Comparison of ENCODE assay signal across 17 cellular contexts in the genomic region with DNA sequence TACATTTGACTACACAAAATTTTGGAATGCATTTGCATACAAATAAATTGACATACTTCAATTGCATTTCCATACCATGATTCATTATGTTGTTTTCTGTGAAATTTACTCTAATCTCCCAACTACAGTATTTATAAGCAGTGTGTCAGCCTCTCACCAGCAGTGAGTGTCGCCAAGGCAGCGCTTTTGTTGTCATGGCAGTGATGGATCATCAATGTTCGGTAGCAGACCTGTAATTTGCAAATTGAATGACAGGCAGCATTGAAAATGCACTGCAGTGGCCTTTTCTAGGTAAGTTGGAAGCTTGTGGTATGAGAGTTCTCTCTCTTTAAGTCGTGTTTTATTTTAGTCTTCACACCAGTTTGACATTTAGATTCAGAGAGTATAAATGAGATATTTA.
"Had no signal": no experiment of that assay in that cellular context is flagged by ENCODE, and none has a peak within 500 bp of the region (broad histone marks: within the 10 kb centered on the region; RNA-seq: fewer than 3 reads in every experiment).

No MANE protein-coding gene starts in this region.

- DNase-seq: activated CD4-positive, alpha-beta T cell treated with anti-CD3 and anti-CD28 coated beads, Interleukin-2, amount 50 U/mL, for 1 hour; activated CD4-positive, CD25-positive, alpha-beta regulatory T cell treated with anti-CD3 and anti-CD28 coated beads, Interleukin-2, amount 50 U/mL, for 72 hours; activated CD8-positive, alpha-beta memory T cell treated with anti-CD3 and anti-CD28 coated beads, Interleukin-2, amount 50 U/mL, for 4 hours; activated naive CD4-positive, alpha-beta T cell treated with anti-CD3 and anti-CD28 coated beads, Interleukin-2, amount 10 ng/mL, durations not matched to agents 7 days and 5 days; activated naive CD8-positive, alpha-beta T cell treated with anti-CD3 and anti-CD28 coated beads, Interleukin-2, amount 50 U/mL, for 24 hours; activated T-cell treated with anti-CD3 and anti-CD28 coated beads, Interleukin-2, amount 50 U/mL, for 4 hours; brain microvascular endothelial cell; central memory CD4-positive, alpha-beta T cell; endodermal cell; foreskin keratinocyte; left cardiac atrium; mesenchymal stem cell; naive thymus-derived CD8-positive, alpha-beta T cell; spleen; stimulated activated CD4-positive, alpha-beta T cell treated with anti-CD3 and anti-CD28 coated beads, Interleukin-4, amount 100 ng/mL, for 4 hours; testis had no signal

- ATAC-seq: activated naive CD8-positive, alpha-beta T cell treated with anti-CD3 and anti-CD28 coated beads, Interleukin-2, amount 50 U/mL, for 24 hours; activated T-cell treated with anti-CD3 and anti-CD28 coated beads, Interleukin-2, amount 50 U/mL, for 4 hours; foreskin keratinocyte; left cardiac atrium; naive thymus-derived CD8-positive, alpha-beta T cell; stimulated activated memory B cell treated with anti-CD40 and anti-IgM and Interleukin-4, amounts not matched to agents 10 μg/mL and 1 μg/mL and 100 μg/mL, for 72 hours had no signal
